In genomic region chr1:162003825-162004205, GRCh38 we compare ENCODE assay signal across 9 cellular contexts. TPM values are rescaled to one million over a fixed set of nuclear protein-coding genes. Genes with fewer than 3 reads are reported as not detected.
DNase-seq lines count a peak whose midpoint lies in the region; ATAC-seq and TF ChIP-seq lines count a peak whose summit lies in the region.
"Had no signal": no experiment of that assay in that cellular context is flagged by ENCODE, and none has a peak within 500 bp of the region (broad histone marks: within the 10 kb centered on the region; RNA-seq: fewer than 3 reads in every experiment).

No MANE protein-coding gene starts in this region.

- H3K36me3 Mint-ChIP-seq in natural killer cell, result no peaks in the 10 kb centered on the region
- H3K36me3 Mint-ChIP-seq: IgD-negative memory B cell had no signal

- TF ChIP-seq CTCF in left ventricle myocardium inferior (IDR thresholded peaks at IDR 0.05; ENCODE audit: borderline replicate concordance) (no peak), natural killer cell (IDR thresholded peaks at IDR 0.05) (no peak)

- no peak overlapping the region for H3K4me3 ChIP-seq in left ventricle myocardium inferior

- H3K27me3 ChIP-seq in left ventricle myocardium inferior (ENCODE audit: low read depth), result no peaks in the 10 kb centered on the region

- H3K27ac Mint-ChIP-seq in natural killer cell, result no peak overlapping the region
- H3K27ac Mint-ChIP-seq: IgD-negative memory B cell had no signal

- peaks cover 13 to 14% of the 10 kb centered on the region in 2 donors for H3K27me3 Mint-ChIP-seq in natural killer cell (ENCODE audit: low read depth in 2 of 2)

- H3K27ac ChIP-seq in left ventricle myocardium inferior (replicated peaks), result peak overlapping the region; percentile 45

- no peaks in the 10 kb centered on the region for H3K36me3 ChIP-seq in left ventricle myocardium inferior

- ATAC-seq in HG03196 (IDR thresholded peaks at IDR 0.05; ENCODE audit: unreplicated experiment) (no peak), natural killer cell (no peak)

- no peak overlapping the region for H3K4me3 Mint-ChIP-seq in natural killer cell
- H3K4me3 Mint-ChIP-seq: IgD-negative memory B cell had no signal

- peak; percentile 73 for DNase-seq in HS-27A (ENCODE audit: low read depth)
- DNase-seq in SKM-1 (lab: John Stamatoyannopoulos, UW; ENCODE audit: unreplicated experiment), result peak; percentile 84
- DNase-seq in left ventricle myocardium inferior, result no peak
- peak; percentile 27 for DNase-seq in superior temporal gyrus (ENCODE audit: extremely low spot score)
- no peak for DNase-seq in activated CD8-positive, alpha-beta memory T cell treated with anti-CD3 and anti-CD28 coated beads for 24 hours
- no peak for DNase-seq in NCI-H1436 (lab: John Stamatoyannopoulos, UW)
- DNase-seq in natural killer cell, result no peak

- no peaks in the 10 kb centered on the region for H3K9me3 Mint-ChIP-seq in natural killer cell

- H3K4me1 Mint-ChIP-seq in natural killer cell, result no peaks in the 10 kb centered on the region
- H3K4me1 Mint-ChIP-seq: IgD-negative memory B cell had no signal

- peaks cover 11% of the 10 kb centered on the region for H3K4me1 ChIP-seq in left ventricle myocardium inferior

- intact Hi-C loops in left ventricle myocardium inferior (cut with micrococcal nuclease), result no loop called here
- intact Hi-C loops in natural killer cell (cut with micrococcal nuclease), result no loop called here

- no peaks in the 10 kb centered on the region for H3K9me3 ChIP-seq in left ventricle myocardium inferior (replicated peaks)

RNA-seq across cellular contexts. Expression of gene OLFML2B, which starts 19.9 kb away (rescaled TPM):
- 3.4 TPM for total RNA-seq in left ventricle myocardium inferior
- total RNA-seq in natural killer cell, result under 1 TPM in 1 of 3 donors, not detected in 2; 0.33 TPM

Comparison
In these comparisons a context has a peak if more than half of its experiments do, and no peak if none do; other contexts are left out.
1. DNase-seq: peak in HS-27A (single experiment), SKM-1 (single experiment) and superior temporal gyrus (single experiment); none in left ventricle myocardium inferior (single experiment), activated CD8-positive, alpha-beta memory T cell treated with anti-CD3 and anti-CD28 coated beads for 24 hours (single experiment), NCI-H1436 (single experiment) and natural killer cell (single experiment).